Comparison of ENCODE assay signal across 2 cellular contexts in genomic region chr9:111815200-111816070, GRCh38.
TF ChIP-seq lines count a peak whose summit lies in the region.

No MANE protein-coding gene starts in this region.

TF ChIP-seq in endothelial cell of umbilical vein, 7 proteins besides CTCF, POLR2A, EP300 and RAD21:
- no peak for TF ChIP-seq MAX (IDR thresholded peaks at IDR 0.05; ENCODE audit: insufficient read depth, insufficient read length)
- TF ChIP-seq FOS (IDR thresholded peaks at IDR 0.05; ENCODE audit: borderline replicate concordance, insufficient read depth, low read length): no peak
- TF ChIP-seq POLR2AphosphoS5 (IDR thresholded peaks at IDR 0.05; ENCODE audit: insufficient read depth, low read depth, low read length): no peak
- TF ChIP-seq MYC (IDR thresholded peaks at IDR 0.05; ENCODE audit: low read depth, low read length): no peak
- no peak for TF ChIP-seq GATA2 (IDR thresholded peaks at IDR 0.05; ENCODE audit: insufficient read depth, insufficient read length, low read depth, low read length)
- no peak for TF ChIP-seq JUN (IDR thresholded peaks at IDR 0.05; ENCODE audit: borderline replicate concordance, insufficient read depth, insufficient read length, low read depth)
- TF ChIP-seq EZH2 (IDR thresholded peaks at IDR 0.05; ENCODE audit: borderline replicate concordance, low read depth, low read length, severe bottlenecking): no peak

TF ChIP-seq in SK-N-SH, 30 proteins besides CTCF, POLR2A, EP300 and RAD21:
- TF ChIP-seq FOXM1 (IDR thresholded peaks at IDR 0.05; ENCODE audit: low read depth) (no peak), USF1 (IDR thresholded peaks at IDR 0.05; ENCODE audit: borderline replicate concordance, low read depth) (no peak), PBX3 (IDR thresholded peaks at IDR 0.05) (no peak), RFX5 (IDR thresholded peaks at IDR 0.05; ENCODE audit: low read length) (no peak), TCF12 (IDR thresholded peaks at IDR 0.05) (no peak), TEAD4 (IDR thresholded peaks at IDR 0.05; ENCODE audit: borderline replicate concordance, insufficient read depth) (no peak), POLR2AphosphoS5 (IDR thresholded peaks at IDR 0.05; ENCODE audit: low read depth, low read length) (no peak)
